In the genomic region with DNA sequence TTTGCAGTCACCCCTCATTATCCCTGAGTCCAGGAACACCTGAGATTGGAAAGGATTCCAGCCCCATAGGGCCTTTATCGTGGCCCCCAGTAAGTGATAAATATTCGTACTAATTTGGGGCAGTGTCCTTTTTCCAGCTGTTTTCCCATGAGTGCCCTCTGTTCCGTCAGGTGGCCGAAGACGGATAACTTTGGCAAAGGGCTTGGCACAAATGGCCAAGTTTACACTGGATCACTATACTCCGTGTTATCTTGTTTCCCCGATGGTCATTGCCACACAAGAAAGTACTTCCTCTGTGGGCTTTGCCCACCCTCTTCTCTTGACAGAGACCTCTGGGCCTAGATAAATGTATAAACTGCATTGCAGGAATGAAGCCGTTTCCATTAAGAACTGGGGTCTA, we compare ENCODE assay signal across 13 cellular contexts. TPM values are rescaled to one million over a fixed set of nuclear protein-coding genes. Genes with fewer than 3 reads are reported as not detected.
A peak's percentile ranks its signal among the peaks of the same experiment; 100 is the strongest.
DNase-seq lines count a peak whose midpoint lies in the region; ATAC-seq and TF ChIP-seq lines count a peak whose summit lies in the region.
"Had no signal": no experiment of that assay in that cellular context is flagged by ENCODE, and none has a peak within 500 bp of the region (broad histone marks: within the 10 kb centered on the region; RNA-seq: fewer than 3 reads in every experiment).

No MANE protein-coding gene starts in this region.

- no peak overlapping the region for H3K27ac Mint-ChIP-seq in activated CD4-positive, alpha-beta T cell treated with anti-CD3 and anti-CD28 coated beads, Interleukin-2, amount 10 ng/mL, durations not matched to agents 7 days and 5 days
- H3K27ac Mint-ChIP-seq in activated naive CD8-positive, alpha-beta T cell treated with anti-CD3 and anti-CD28 coated beads, Interleukin-2, amount 50 U/mL, for 24 hours = no peak overlapping the region
- H3K27ac Mint-ChIP-seq: stimulated activated naive B cell treated with anti-CD40 and anti-IgM and Interleukin-4, amounts not matched to agents 10 μg/mL and 1 μg/mL and 100 μg/mL, for 72 hours had no signal

- no peak for TF ChIP-seq CTCF in thoracic aorta (IDR thresholded peaks at IDR 0.05)

- no peak for ATAC-seq in activated naive CD8-positive, alpha-beta T cell treated with anti-CD3 and anti-CD28 coated beads, Interleukin-2, amount 50 U/mL, for 24 hours
- ATAC-seq in thoracic aorta (ENCODE audit: insufficient number of reproducible peaks, low FRiP score, low read depth) (no peak), HG02885 (IDR thresholded peaks at IDR 0.05; ENCODE audit: poor library complexity, unreplicated experiment) (no peak)
- ATAC-seq: stimulated activated naive B cell treated with anti-CD40 and anti-IgM and Interleukin-4, amounts not matched to agents 10 μg/mL and 1 μg/mL and 100 μg/mL, for 72 hours had no signal

- no peaks in the 10 kb centered on the region for H3K27me3 ChIP-seq in thoracic aorta (replicated peaks; ENCODE audit: insufficient read depth)
- H3K27me3 ChIP-seq: cardiac muscle cell, MG63 had no signal

- peaks cover 45% of the 10 kb centered on the region for H3K36me3 Mint-ChIP-seq in activated CD4-positive, alpha-beta T cell treated with anti-CD3 and anti-CD28 coated beads, Interleukin-2, amount 10 ng/mL, durations not matched to agents 7 days and 5 days (ENCODE audit: low read depth)
- peaks cover 2% of the 10 kb centered on the region for H3K36me3 Mint-ChIP-seq in activated naive CD8-positive, alpha-beta T cell treated with anti-CD3 and anti-CD28 coated beads, Interleukin-2, amount 50 U/mL, for 24 hours (ENCODE audit: low read depth)

- no peaks in the 10 kb centered on the region for H3K27me3 Mint-ChIP-seq in activated CD4-positive, alpha-beta T cell treated with anti-CD3 and anti-CD28 coated beads, Interleukin-2, amount 10 ng/mL, durations not matched to agents 7 days and 5 days
- no peaks in the 10 kb centered on the region for H3K27me3 Mint-ChIP-seq in activated naive CD8-positive, alpha-beta T cell treated with anti-CD3 and anti-CD28 coated beads, Interleukin-2, amount 50 U/mL, for 24 hours
- H3K27me3 Mint-ChIP-seq: stimulated activated naive B cell treated with anti-CD40 and anti-IgM and Interleukin-4, amounts not matched to agents 10 μg/mL and 1 μg/mL and 100 μg/mL, for 72 hours had no signal

- POLR2A ChIA-PET in activated CD4-positive, alpha-beta T cell treated with anti-CD3 and anti-CD28 coated beads, Interleukin-2, amount 10 ng/mL, durations not matched to agents 7 days and 5 days (lab: Charles Lee) = interaction anchor here (0.6 kb wide), 1 partner anchor 138 kb away, joined by 5 read pairs; no protein-coding TSS in a partner anchor

- H3K27ac ChIP-seq in mesodermal cell (ENCODE audit: low read depth, low read length, severe bottlenecking) = peak overlapping the region; percentile 92
- H3K27ac ChIP-seq in thoracic aorta = peak overlapping the region; percentile 80 to 85

- WGBS in mesodermal cell (ENCODE audit: insufficient coverage in 2 of 2), 2 experiments = 94 to 97% methylated on average over 8 of the region's 8 CpGs

- peaks cover 22% of the 10 kb centered on the region for H3K4me1 Mint-ChIP-seq in activated CD4-positive, alpha-beta T cell treated with anti-CD3 and anti-CD28 coated beads, Interleukin-2, amount 10 ng/mL, durations not matched to agents 7 days and 5 days
- H3K4me1 Mint-ChIP-seq in activated naive CD8-positive, alpha-beta T cell treated with anti-CD3 and anti-CD28 coated beads, Interleukin-2, amount 50 U/mL, for 24 hours = peaks cover 23% of the 10 kb centered on the region

- CTCF ChIA-PET in activated CD4-positive, alpha-beta T cell treated with anti-CD3 and anti-CD28 coated beads, Interleukin-2, amount 10 ng/mL, durations not matched to agents 7 days and 5 days (lab: Charles Lee) = interaction anchor here (0.9 to 4.3 kb wide), 4 partner anchors 10 to 158 kb away, joined by 3 to 17 read pairs (median 4); no protein-coding TSS in a partner anchor

- DNase-seq in activated CD4-positive, alpha-beta T cell treated with anti-CD3 and anti-CD28 coated beads, Interleukin-2, amount 10 ng/mL, durations not matched to agents 7 days and 5 days = no peak
- no peak for DNase-seq in activated CD4-positive, alpha-beta T cell treated with anti-CD3 and anti-CD28 coated beads for 48 hours
- DNase-seq in activated naive CD8-positive, alpha-beta T cell treated with anti-CD3 and anti-CD28 coated beads, Interleukin-2, amount 50 U/mL, for 24 hours = no peak
- DNase-seq in thoracic aorta (ENCODE audit: low spot score) (no peak), amniotic stem cell (lab: John Stamatoyannopoulos, UW) (no peak), DMS 273 (lab: John Stamatoyannopoulos, UW; ENCODE audit: unreplicated experiment) (no peak)
- DNase-seq: activated CD8-positive, alpha-beta memory T cell treated with anti-CD3 and anti-CD28 coated beads, Interleukin-2, amount 50 U/mL, for 4 hours; MG63; stimulated activated CD4-positive, alpha-beta T cell treated with anti-CD3 and anti-CD28 coated beads, Interleukin-12 subunit alpha, Interleukin-12 subunit beta, amount 100 ng/mL, for 4 hours; stimulated activated naive B cell treated with anti-CD40 and anti-IgM and Interleukin-4, amounts not matched to agents 10 μg/mL and 1 μg/mL and 100 μg/mL, for 72 hours had no signal

- peaks cover 4% of the 10 kb centered on the region for H3K36me3 ChIP-seq in mesodermal cell (ENCODE audit: control insufficient read depth, insufficient read depth, low read length)
- H3K36me3 ChIP-seq in thoracic aorta = no peaks in the 10 kb centered on the region
- H3K36me3 ChIP-seq: cardiac muscle cell had no signal

- no peaks in the 10 kb centered on the region for H3K9me3 Mint-ChIP-seq in activated CD4-positive, alpha-beta T cell treated with anti-CD3 and anti-CD28 coated beads, Interleukin-2, amount 10 ng/mL, durations not matched to agents 7 days and 5 days
- no peaks in the 10 kb centered on the region for H3K9me3 Mint-ChIP-seq in activated naive CD8-positive, alpha-beta T cell treated with anti-CD3 and anti-CD28 coated beads, Interleukin-2, amount 50 U/mL, for 24 hours
- H3K9me3 Mint-ChIP-seq: stimulated activated naive B cell treated with anti-CD40 and anti-IgM and Interleukin-4, amounts not matched to agents 10 μg/mL and 1 μg/mL and 100 μg/mL, for 72 hours had no signal

- peaks cover 71% of the 10 kb centered on the region for H3K4me1 ChIP-seq in mesodermal cell (ENCODE audit: control insufficient read depth, insufficient read depth, low read length, poor library complexity, severe bottlenecking)
- peaks cover 43 to 79% of the 10 kb centered on the region in 2 donors for H3K4me1 ChIP-seq in thoracic aorta (ENCODE audit: control insufficient read depth in 1 of 2, low read depth in 2 of 2)

- H3K9me3 ChIP-seq in mesodermal cell (ENCODE audit: control insufficient read depth, low read length) (no peaks in the 10 kb centered on the region), thoracic aorta (no peaks in the 10 kb centered on the region)
- H3K9me3 ChIP-seq: MG63 had no signal

- peak overlapping the region; percentile 35 for H3K4me3 Mint-ChIP-seq in activated CD4-positive, alpha-beta T cell treated with anti-CD3 and anti-CD28 coated beads, Interleukin-2, amount 10 ng/mL, durations not matched to agents 7 days and 5 days
- H3K4me3 Mint-ChIP-seq in activated naive CD8-positive, alpha-beta T cell treated with anti-CD3 and anti-CD28 coated beads, Interleukin-2, amount 50 U/mL, for 24 hours = peak overlapping the region; percentile 37

- H3K4me3 ChIP-seq in mesodermal cell (ENCODE audit: extremely low read depth, insufficient read depth, low read length, poor library complexity, severe bottlenecking) (no peak overlapping the region), thoracic aorta (no peak overlapping the region)
- H3K4me3 ChIP-seq: cardiac muscle cell, MG63 had no signal

RNA-seq across cellular contexts. Expression of a gene that starts 39.1 kb away (rescaled TPM):
- total RNA-seq in activated CD4-positive, alpha-beta T cell treated with anti-CD3 and anti-CD28 coated beads, Interleukin-2, amount 10 ng/mL, durations not matched to agents 7 days and 5 days = 10 to 100 TPM; 81.6 to 83.9 TPM
- polyA plus RNA-seq in mesodermal cell (2013, experiment 1 of 2) = 38.8 TPM
- polyA plus RNA-seq in mesodermal cell (2013, experiment 2 of 2) = 36.1 TPM
- 10 to 100 TPM; 47.9 to 78.5 TPM for total RNA-seq in thoracic aorta
